1 cellular context compared by ENCODE assay signal in genomic region chrX:53714580-53715335, GRCh38.
TF ChIP-seq lines count a peak whose summit lies in the region.

No MANE protein-coding gene starts in this region.

TF ChIP-seq in K562, 482 proteins besides CTCF, POLR2A, EP300 and RAD21 (continued from another document):
- peak; percentile 50 for TF ChIP-seq TFE3 (CRISPR knock-in tag; IDR thresholded peaks at IDR 0.05)
- TF ChIP-seq RNF219 (CRISPR knock-in tag; IDR thresholded peaks at IDR 0.05) = no peak
- TF ChIP-seq HEY1 (CRISPR knock-in tag; IDR thresholded peaks at IDR 0.05; ENCODE audit: borderline replicate concordance) = no peak
- TF ChIP-seq ZZZ3 (IDR thresholded peaks at IDR 0.05) = no peak
- TF ChIP-seq NR2C2 (CRISPR knock-in tag; IDR thresholded peaks at IDR 0.05) = no peak
- TF ChIP-seq NR2C2 (tag; IDR thresholded peaks at IDR 0.05) = no peak
- TF ChIP-seq ZNF740 (CRISPR knock-in tag; IDR thresholded peaks at IDR 0.05) = no peak
- TF ChIP-seq ZNF740 (tag; IDR thresholded peaks at IDR 0.05) = no peak
- TF ChIP-seq ZNF655 (CRISPR knock-in tag; IDR thresholded peaks at IDR 0.05) = no peak
- no peak for TF ChIP-seq ASH1L (IDR thresholded peaks at IDR 0.05; ENCODE audit: borderline replicate concordance, low read depth, partially characterized antibody)
- TF ChIP-seq, protein P1, sequence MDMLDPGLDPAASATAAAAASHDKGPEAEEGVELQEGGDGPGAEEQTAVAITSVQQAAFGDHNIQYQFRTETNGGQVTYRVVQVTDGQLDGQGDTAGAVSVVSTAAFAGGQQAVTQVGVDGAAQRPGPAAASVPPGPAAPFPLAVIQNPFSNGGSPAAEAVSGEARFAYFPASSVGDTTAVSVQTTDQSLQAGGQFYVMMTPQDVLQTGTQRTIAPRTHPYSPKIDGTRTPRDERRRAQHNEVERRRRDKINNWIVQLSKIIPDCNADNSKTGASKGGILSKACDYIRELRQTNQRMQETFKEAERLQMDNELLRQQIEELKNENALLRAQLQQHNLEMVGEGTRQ (CRISPR knock-in tag; IDR thresholded peaks at IDR 0.05) = peak; percentile 37
- TF ChIP-seq ZNF699 (CRISPR knock-in tag; IDR thresholded peaks at IDR 0.05; ENCODE audit: insufficient replicate concordance) = no peak
